ENCODE assay signal across 8 cellular contexts in the genomic region with DNA sequence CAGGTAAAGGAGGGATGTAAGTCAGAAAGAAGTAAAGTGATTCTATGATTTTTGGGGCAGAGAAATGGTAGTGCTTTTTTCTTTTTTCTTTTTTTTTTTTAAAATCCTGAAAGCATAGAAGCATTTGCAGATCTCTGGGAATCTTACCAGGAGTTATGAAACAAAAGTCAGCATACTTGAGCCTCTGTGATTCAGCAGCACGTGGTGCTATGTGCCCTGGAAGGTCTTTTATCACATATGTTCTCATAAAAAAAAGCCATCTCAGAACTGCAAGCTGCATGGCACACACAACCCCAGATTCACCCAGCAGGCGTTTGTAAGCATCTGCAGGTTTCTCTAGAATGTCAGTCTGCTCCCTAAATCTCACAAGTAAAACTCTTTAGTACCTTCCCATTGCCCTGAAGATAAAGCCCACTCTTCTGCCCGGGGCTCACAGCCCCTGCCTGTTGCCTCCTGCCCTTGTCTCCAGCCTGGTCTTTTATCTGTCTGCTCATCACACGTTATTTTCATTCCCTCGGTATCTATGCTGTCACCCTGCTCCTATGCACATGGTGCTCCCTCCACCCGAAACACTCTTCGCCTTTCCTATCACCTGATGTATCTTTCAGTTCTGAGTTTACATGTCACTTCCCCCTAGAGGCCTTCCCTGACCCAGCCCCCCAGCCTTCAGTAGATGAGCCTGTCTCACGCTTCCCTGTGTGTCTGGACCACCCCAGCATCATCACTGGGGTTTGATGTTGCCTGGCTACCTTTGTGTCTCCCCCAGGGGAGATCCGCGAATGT.
DNase-seq lines count a peak whose midpoint lies in the region; ATAC-seq, FAIRE-seq and TF ChIP-seq lines count a peak whose summit lies in the region.

No MANE protein-coding gene starts in this region.

- H3K27ac ChIP-seq in left lung, result peak overlapping the region; percentile 20 to 30

- H3K27ac Mint-ChIP-seq in progenitor cell of endocrine pancreas, result no peak overlapping the region

- H3K27me3 ChIP-seq in left lung, result no peaks in the 10 kb centered on the region

- no peaks in the 10 kb centered on the region for H3K9me3 Mint-ChIP-seq in progenitor cell of endocrine pancreas (ENCODE audit: low read depth)

- no peak for FAIRE-seq in H54 (lab: Jason Lieb, UNC)

- no peaks in the 10 kb centered on the region for H3K36me3 Mint-ChIP-seq in progenitor cell of endocrine pancreas (ENCODE audit: insufficient read depth)

- H3K9me3 ChIP-seq in left lung, result no peaks in the 10 kb centered on the region

- peaks cover 15% of the 10 kb centered on the region for H3K4me1 Mint-ChIP-seq in progenitor cell of endocrine pancreas (ENCODE audit: low read depth)

- H3K4me3 ChIP-seq in LNCaP clone FGC (ENCODE audit: low read depth, low read length), result no peak overlapping the region
- H3K4me3 ChIP-seq in left lung, result no peak overlapping the region

- H3K4me1 ChIP-seq in left lung, result peaks cover 0 to 4% of the 10 kb centered on the region in 2 donors

- no peaks in the 10 kb centered on the region for H3K36me3 ChIP-seq in left lung

- ATAC-seq in GM21717 (IDR thresholded peaks at IDR 0.05; ENCODE audit: unreplicated experiment) (peak; percentile 86), left lung (peak; percentile 80)

- TF ChIP-seq CTCF in LNCaP clone FGC (IDR thresholded peaks at IDR 0.05; ENCODE audit: control insufficient read depth, extremely low read depth, insufficient read depth) (no peak), left lung (IDR thresholded peaks at IDR 0.05) (no peak), progenitor cell of endocrine pancreas (IDR thresholded peaks at IDR 0.05; ENCODE audit: unreplicated experiment) (no peak)

- DNase-seq in GM04504 (ENCODE audit: low read depth), result peak; percentile 87
- peak; percentile 13 for DNase-seq in LNCaP clone FGC (ENCODE audit: low read depth)
- DNase-seq in left lung, result peak in 1 of 2 donors; percentile 51
- no peak for DNase-seq in H4 (ENCODE audit: low spot score)
- no peak for DNase-seq in activated naive CD4-positive, alpha-beta T cell treated with anti-CD3 and anti-CD28 coated beads, Interleukin-2, amount 50 U/mL, for 16 hours
- DNase-seq in progenitor cell of endocrine pancreas (ENCODE audit: low spot score, unreplicated experiment), result no peak
- no peak for DNase-seq in H54 (ENCODE audit: insufficient read length, low spot score)

- peaks cover 13% of the 10 kb centered on the region for H3K27me3 Mint-ChIP-seq in progenitor cell of endocrine pancreas

- TF ChIP-seq POLR2A in H54 (IDR thresholded peaks at IDR 0.05; ENCODE audit: low read depth, low read length), result no peak

- no peak overlapping the region for H3K4me3 Mint-ChIP-seq in progenitor cell of endocrine pancreas (ENCODE audit: low read depth)

- intact Hi-C loops in left lung (cut with DNase I), result no loop called here

Comparison
In these comparisons a context has a peak if more than half of its experiments do, and no peak if none do; other contexts are left out.
1. DNase-seq: peak in GM04504 (single experiment) and LNCaP clone FGC (single experiment); none in H4 (single experiment), activated naive CD4-positive, alpha-beta T cell treated with anti-CD3 and anti-CD28 coated beads, Interleukin-2, amount 50 U/mL, for 16 hours (single experiment), progenitor cell of endocrine pancreas (single experiment) and H54 (single experiment).